30 cellular contexts compared by ENCODE assay signal in the genomic region with DNA sequence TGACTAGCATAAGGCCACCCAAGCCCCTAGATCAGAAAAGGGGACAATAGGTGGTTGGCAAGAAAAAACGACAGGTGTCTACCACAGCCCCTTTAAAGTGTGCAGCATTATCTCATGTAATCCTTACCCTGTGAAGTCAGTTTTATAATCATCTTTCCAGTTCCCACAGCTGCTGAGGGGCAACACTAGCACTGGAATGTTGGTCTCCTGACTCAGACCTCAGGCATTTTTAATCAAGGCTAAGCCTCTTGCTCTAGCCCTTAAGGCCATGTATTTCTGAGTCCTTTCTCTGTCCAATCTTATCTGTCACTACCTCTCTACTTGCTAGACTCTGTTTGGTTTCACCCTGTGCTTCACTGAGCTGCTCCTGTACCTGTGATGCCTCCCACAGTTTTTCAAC.
A peak's percentile ranks its signal among the peaks of the same experiment; 100 is the strongest.
DNase-seq lines count a peak whose midpoint lies in the region; ATAC-seq and TF ChIP-seq lines count a peak whose summit lies in the region.
"Had no signal": no experiment of that assay in that cellular context is flagged by ENCODE, and none has a peak within 500 bp of the region (broad histone marks: within the 10 kb centered on the region; RNA-seq: fewer than 3 reads in every experiment).

No MANE protein-coding gene starts in this region.

- no peaks in the 10 kb centered on the region for H3K4me1 ChIP-seq in mesenchymal stem cell (ENCODE audit: control insufficient read depth, insufficient read depth, low read depth, low read length)
- no peaks in the 10 kb centered on the region for H3K4me1 ChIP-seq in transverse colon
- H3K4me1 ChIP-seq: left lung, pancreas had no signal

- no peaks in the 10 kb centered on the region for H3K79me1 ChIP-seq in mesenchymal stem cell (replicated peaks; ENCODE audit: low read length, poor library complexity, severe bottlenecking)

- H3K36me3 ChIP-seq in mesenchymal stem cell (ENCODE audit: control insufficient read depth in 1 of 2, insufficient read depth in 2 of 2, low read depth in 1 of 2, low read length in 2 of 2) (no peaks in the 10 kb centered on the region), transverse colon (no peaks in the 10 kb centered on the region)
- H3K36me3 ChIP-seq: heart right ventricle, left lung, pancreas had no signal

- H3K4me3 Mint-ChIP-seq in type B pancreatic cell: no peak overlapping the region
- H3K4me3 Mint-ChIP-seq: activated CD4-positive, alpha-beta T cell treated with anti-CD3 and anti-CD28 coated beads for 36 hours; activated naive CD4-positive, alpha-beta T cell treated with anti-CD3 and anti-CD28 coated beads for 36 hours; natural killer cell treated with Interleukin-12 subunit alpha and Interleukin-12 subunit beta and Interleukin-15 and Interleukin-18, amount 100 ng/mL, for 72 hours; stimulated activated naive B cell treated with anti-CD40 and anti-IgM and Interleukin-4, amounts not matched to agents 10 μg/mL and 1 μg/mL and 100 μg/mL, for 72 hours had no signal

- no peak overlapping the region for H2BK12ac ChIP-seq in mesenchymal stem cell (ENCODE audit: low read length in 2 of 2)

- 59% methylated on average over 1 of the region's 1 CpG for WGBS in mesenchymal stem cell
- WGBS in transverse colon (ENCODE audit: low coverage in 1 of 2), 2 donors: 71 to 88% methylated on average over 1 of the region's 1 CpG

- H3K23ac ChIP-seq in mesenchymal stem cell (ENCODE audit: low read length in 2 of 2): no peak overlapping the region

- H3K4ac ChIP-seq in mesenchymal stem cell (ENCODE audit: low read depth in 1 of 2, low read length in 2 of 2): no peak overlapping the region

- ATAC-seq in HG03469 (IDR thresholded peaks at IDR 0.05; ENCODE audit: unreplicated experiment) (no peak), HG03432 (IDR thresholded peaks at IDR 0.05; ENCODE audit: unreplicated experiment) (no peak)
- ATAC-seq: activated CD4-positive, alpha-beta T cell treated with anti-CD3 and anti-CD28 coated beads for 36 hours; HCT116; heart right ventricle; left lung; natural killer cell treated with Interleukin-12 subunit alpha and Interleukin-12 subunit beta and Interleukin-15 and Interleukin-18, amount 100 ng/mL, for 72 hours; pancreas; right cardiac atrium; stimulated activated naive B cell treated with anti-CD40 and anti-IgM and Interleukin-4, amounts not matched to agents 10 μg/mL and 1 μg/mL and 100 μg/mL, for 72 hours had no signal

- H2AFZ ChIP-seq in mesenchymal stem cell (ENCODE audit: low read depth, low read length): no peak overlapping the region

- intact Hi-C loops in transverse colon (cut with DNase I; ENCODE audit: low total_unique reads): no loop called here

- no peak overlapping the region for H3K4me2 ChIP-seq in mesenchymal stem cell (ENCODE audit: low read length, poor library complexity, severe bottlenecking)

- peaks cover 10 to 11% of the 10 kb centered on the region in 2 experiments for H3K27me3 ChIP-seq in mesenchymal stem cell (ENCODE audit: control insufficient read depth in 1 of 2, insufficient read depth in 1 of 2, low read length in 2 of 2)
- H3K27me3 ChIP-seq in transverse colon: no peaks in the 10 kb centered on the region
- H3K27me3 ChIP-seq: heart right ventricle, left lung, pancreas had no signal

- no peak for TF ChIP-seq EP300 in transverse colon (IDR thresholded peaks at IDR 0.05; ENCODE audit: low read depth)

- no peak for TF ChIP-seq POLR2A in transverse colon (IDR thresholded peaks at IDR 0.05)

- no peak overlapping the region for H3K27ac ChIP-seq in mesenchymal stem cell (ENCODE audit: low read length, poor library complexity, severe bottlenecking)
- H3K27ac ChIP-seq in transverse colon: no peak overlapping the region
- H3K27ac ChIP-seq: heart right ventricle, left lung, pancreas had no signal

- peaks cover 76% of the 10 kb centered on the region for H3K9me3 ChIP-seq in mesenchymal stem cell (ENCODE audit: control insufficient read depth, low read length)
- H3K9me3 ChIP-seq in transverse colon: peaks cover 7 to 9% of the 10 kb centered on the region in 2 donors
- H3K9me3 ChIP-seq: pancreas had no signal

- no peak overlapping the region for H3K18ac ChIP-seq in mesenchymal stem cell (ENCODE audit: low read depth in 1 of 2, low read length in 2 of 2)

- H4K91ac ChIP-seq in mesenchymal stem cell (ENCODE audit: low read length): no peak overlapping the region

- no peak overlapping the region for H2AK5ac ChIP-seq in mesenchymal stem cell (ENCODE audit: low read length, severe bottlenecking)

- H3K9ac ChIP-seq in mesenchymal stem cell (ENCODE audit: low read length): no peak overlapping the region

- H3K27ac Mint-ChIP-seq in type B pancreatic cell: no peak overlapping the region
- H3K27ac Mint-ChIP-seq: activated CD4-positive, alpha-beta T cell treated with anti-CD3 and anti-CD28 coated beads for 36 hours; activated naive CD4-positive, alpha-beta T cell treated with anti-CD3 and anti-CD28 coated beads for 36 hours; natural killer cell treated with Interleukin-12 subunit alpha and Interleukin-12 subunit beta and Interleukin-15 and Interleukin-18, amount 100 ng/mL, for 72 hours; stimulated activated naive B cell treated with anti-CD40 and anti-IgM and Interleukin-4, amounts not matched to agents 10 μg/mL and 1 μg/mL and 100 μg/mL, for 72 hours had no signal

- no peak overlapping the region for H3K14ac ChIP-seq in mesenchymal stem cell (ENCODE audit: low read length in 2 of 2)

- H2BK15ac ChIP-seq in mesenchymal stem cell (ENCODE audit: low read depth, poor library complexity, severe bottlenecking): no peak overlapping the region

- H3K9me3 Mint-ChIP-seq in type B pancreatic cell: peaks cover 9% of the 10 kb centered on the region

- no peak overlapping the region for H2BK5ac ChIP-seq in mesenchymal stem cell (ENCODE audit: low read depth, low read length, poor library complexity, severe bottlenecking)

- TF ChIP-seq CTCF in astrocyte of the cerebellum (IDR thresholded peaks at IDR 0.05; ENCODE audit: low read depth, low read length, missing control alignments): no peak
- TF ChIP-seq CTCF in type B pancreatic cell (conservative IDR thresholded peaks at IDR 0.05): no peak
- no peak for TF ChIP-seq CTCF in transverse colon (IDR thresholded peaks at IDR 0.05)

- DNase-seq in AG20443 (ENCODE audit: low spot score) (peak; percentile 41), LHCN-M2 (ENCODE audit: low read depth) (peak; percentile 1), astrocyte of the cerebellum (ENCODE audit: low read depth) (peak; percentile 11), mesenchymal stem cell (peak; percentile 48), type B pancreatic cell (ENCODE audit: extremely low spot score, unreplicated experiment) (no peak), transverse colon (no peak)
- DNase-seq: activated CD4-positive, alpha-beta T cell treated with anti-CD3 and anti-CD28 coated beads for 36 hours; activated naive CD4-positive, alpha-beta T cell treated with anti-CD3 and anti-CD28 coated beads for 36 hours; activated T-cell treated with anti-CD3 and anti-CD28 coated beads, Interleukin-2, amount 50 U/mL, for 48 hours; amniotic stem cell; C1 segment of cervical spinal cord; central memory CD4-positive, alpha-beta T cell; dermis blood vessel endothelial cell; heart right ventricle; left lung; NCI-H1092 treated with DMSO at 0.1 percent for 48 hours; NCI-H2029 treated with DMSO at 0.1 percent for 48 hours; NCI-H2227 treated with DMSO at 0.1 percent for 48 hours; NCI-H774; OCI-M1; pancreas; right cardiac atrium; SHP77; stimulated activated CD4-positive, alpha-beta T cell treated with anti-CD3 and anti-CD28 coated beads, Interleukin-12 subunit alpha, Interleukin-12 subunit beta, amount 100 ng/mL, for 4 hours; stimulated activated CD4-positive, alpha-beta T cell treated with anti-CD3 and anti-CD28 coated beads, Interleukin-4, amount 100 ng/mL, for 24 hours; stimulated activated naive B cell treated with anti-CD40 and anti-IgM and Interleukin-4, amounts not matched to agents 10 μg/mL and 1 μg/mL and 100 μg/mL, for 72 hours had no signal

- peaks cover 8% of the 10 kb centered on the region for H3K27me3 Mint-ChIP-seq in type B pancreatic cell

- no peaks in the 10 kb centered on the region for H3K4me1 Mint-ChIP-seq in type B pancreatic cell (ENCODE audit: unreplicated experiment)
- H3K4me1 Mint-ChIP-seq: activated CD4-positive, alpha-beta T cell treated with anti-CD3 and anti-CD28 coated beads for 36 hours had no signal

- H4K8ac ChIP-seq in mesenchymal stem cell (ENCODE audit: low read length): no peak overlapping the region

- H3K4me3 ChIP-seq in astrocyte of the cerebellum (ENCODE audit: low read depth, low read length) (no peak overlapping the region), mesenchymal stem cell (ENCODE audit: insufficient read depth in 1 of 2, low read depth in 1 of 2, low read length in 2 of 2) (no peak overlapping the region), transverse colon (no peak overlapping the region)
- H3K4me3 ChIP-seq: heart right ventricle, left lung, pancreas had no signal

- H3K36me3 Mint-ChIP-seq in type B pancreatic cell: peaks cover 5% of the 10 kb centered on the region

- in situ Hi-C loops in astrocyte of the cerebellum (cut with HindIII; ENCODE audit: low sequenced_read_pairs): no loop called here
- in situ Hi-C loops in transverse colon (cut with MboI; ENCODE audit: low pct_ligation_motif_present in 1 of 4, low pct_unique_long_range_greater_than_20kb in 1 of 4, low sequenced_read_pairs in 3 of 4): no loop called here

- no peak overlapping the region for H2BK120ac ChIP-seq in mesenchymal stem cell (ENCODE audit: low read depth, low read length)

Comparison
In these comparisons a context has a peak if more than half of its experiments do, and no peak if none do; other contexts are left out.
1. DNase-seq: peak in AG20443 (single experiment), LHCN-M2 (single experiment), astrocyte of the cerebellum (single experiment) and mesenchymal stem cell (single experiment); none in type B pancreatic cell (single experiment) and transverse colon (single experiment).